13 cellular contexts compared by ENCODE assay signal in the genomic region with DNA sequence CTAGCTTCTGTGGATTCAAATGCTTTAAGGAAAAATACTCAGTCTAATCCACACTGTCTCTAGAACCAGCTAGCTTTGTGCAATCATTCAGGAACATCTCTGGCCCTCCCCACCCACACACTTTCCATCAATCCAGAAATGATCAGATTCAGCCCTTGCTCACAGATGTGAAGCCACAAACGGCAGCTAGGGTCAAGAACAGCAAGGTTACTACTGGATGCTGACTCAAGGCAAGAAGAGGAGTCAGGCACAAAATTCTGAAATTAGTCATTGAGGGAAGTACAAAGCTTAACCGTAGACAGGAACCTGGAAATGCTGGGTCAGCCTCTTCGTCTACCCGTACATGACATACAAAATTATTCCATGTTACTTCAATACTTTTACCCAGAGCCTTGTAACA.
A peak's percentile ranks its signal among the peaks of the same experiment; 100 is the strongest.
DNase-seq lines count a peak whose midpoint lies in the region; ATAC-seq and TF ChIP-seq lines count a peak whose summit lies in the region.
"Had no signal": no experiment of that assay in that cellular context is flagged by ENCODE, and none has a peak within 500 bp of the region (broad histone marks: within the 10 kb centered on the region; RNA-seq: fewer than 3 reads in every experiment).

No MANE protein-coding gene starts in this region.

- no peak for TF ChIP-seq RAD21 in IMR-90 (IDR thresholded peaks at IDR 0.05; ENCODE audit: low read length)

- H3K14ac ChIP-seq in IMR-90 (replicated peaks; ENCODE audit: low read depth, low read length): no peak overlapping the region

- no peak overlapping the region for H3K27ac Mint-ChIP-seq in activated naive CD4-positive, alpha-beta T cell treated with anti-CD3 and anti-CD28 coated beads for 36 hours
- no peak overlapping the region for H3K27ac Mint-ChIP-seq in stimulated activated memory B cell treated with anti-CD40 and anti-IgM and Interleukin-4, amounts not matched to agents 10 μg/mL and 1 μg/mL and 100 μg/mL, for 72 hours

- H2BK20ac ChIP-seq in IMR-90 (ENCODE audit: low read depth, low read length): no peak overlapping the region

- H2BK15ac ChIP-seq in IMR-90 (ENCODE audit: low read depth, low read length): no peak overlapping the region

- H3K56ac ChIP-seq in IMR-90 (ENCODE audit: extremely low read depth, insufficient read depth, low read length): no peak overlapping the region

- H4K20me1 ChIP-seq in IMR-90 (ENCODE audit: insufficient read depth, low read length): no peaks in the 10 kb centered on the region; the same call in 1 of the 2 replicates
- no peaks in the 10 kb centered on the region for H4K20me1 ChIP-seq in hepatocyte (ENCODE audit: insufficient read depth, poor library complexity, severe bottlenecking)

- H3K27me3 ChIP-seq in IMR-90 (ENCODE audit: control insufficient read depth, insufficient read depth, low read length): no peaks in the 10 kb centered on the region
- H3K27me3 ChIP-seq in hepatocyte: peaks cover 4% of the 10 kb centered on the region
- H3K27me3 ChIP-seq: testis had no signal

- H3K9me3 ChIP-seq in IMR-90 (ENCODE audit: control insufficient read depth, insufficient read depth, low read length): no peaks in the 10 kb centered on the region
- H3K9me3 ChIP-seq in hepatocyte (ENCODE audit: low read depth): no peaks in the 10 kb centered on the region
- H3K9me3 ChIP-seq: testis had no signal

- H2BK5ac ChIP-seq in IMR-90 (ENCODE audit: low read depth, low read length, poor library complexity, severe bottlenecking): no peak overlapping the region

- H3K79me2 ChIP-seq in hepatocyte: no peaks in the 10 kb centered on the region

- intact Hi-C loops in activated naive CD4-positive, alpha-beta T cell treated with anti-CD3 and anti-CD28 coated beads for 36 hours (cut with micrococcal nuclease): no loop called here
- intact Hi-C loops in IMR-90 (cut with micrococcal nuclease): no loop called here

- H3K23ac ChIP-seq in IMR-90 (ENCODE audit: low read depth, low read length): no peak overlapping the region

- H3K27ac ChIP-seq in IMR-90 (ENCODE audit: insufficient read depth, low read length) (no peak overlapping the region), hepatocyte (no peak overlapping the region)
- H3K27ac ChIP-seq: testis had no signal

- no peaks in the 10 kb centered on the region for H3K9me2 ChIP-seq in hepatocyte (replicated peaks; ENCODE audit: insufficient read depth)

- H2BK120ac ChIP-seq in IMR-90 (ENCODE audit: low read depth, low read length): no peak overlapping the region

- no CpG with 5 or more reads among the region's 4 CpGs for WGBS in IMR-90 (ENCODE audit: extremely low coverage in 2 of 2, insufficient read length in 1 of 2), 2 experiments
- 91% methylated on average over 4 of the region's 4 CpGs for WGBS in hepatocyte (ENCODE audit: low lambda C conversion rate, missing lambda C conversion rate)

- TF ChIP-seq POLR2A in IMR-90 (IDR thresholded peaks at IDR 0.05; ENCODE audit: low read depth, low read length): no peak

- no peaks in the 10 kb centered on the region for H3K9me1 ChIP-seq in IMR-90 (ENCODE audit: insufficient read depth, low read length)

- H4K5ac ChIP-seq in IMR-90 (ENCODE audit: low read depth, low read length): no peak overlapping the region

- H3K4me1 ChIP-seq in IMR-90 (ENCODE audit: control insufficient read depth, insufficient read depth, low read length): no peaks in the 10 kb centered on the region
- H3K4me1 ChIP-seq in hepatocyte (ENCODE audit: insufficient read depth): no peaks in the 10 kb centered on the region
- H3K4me1 ChIP-seq: testis had no signal

- H3K4ac ChIP-seq in IMR-90 (ENCODE audit: low read depth, low read length): no peak overlapping the region

- no peak overlapping the region for H3K4me3 ChIP-seq in IMR-90 (ENCODE audit: insufficient read depth, low read depth, low read length)
- H3K4me3 ChIP-seq in hepatocyte: no peak overlapping the region
- H3K4me3 ChIP-seq: testis had no signal

- DNase-seq in activated naive CD4-positive, alpha-beta T cell treated with anti-CD3 and anti-CD28 coated beads for 36 hours: peak; percentile 4
- no peak for DNase-seq in activated naive CD4-positive, alpha-beta T cell (lab: John Stamatoyannopoulos, UW)
- peak; percentile 67 for DNase-seq in IMR-90
- peak; percentile 45 for DNase-seq in dermis blood vessel endothelial cell
- no peak for DNase-seq in T1000 (lab: John Stamatoyannopoulos, UW)
- no peak for DNase-seq in hepatocyte (ENCODE audit: low spot score)
- DNase-seq: amniotic stem cell, NCI-H2171 treated with DMSO at 0.1 percent for 48 hours, right cardiac atrium, Right ventricle myocardium superior, testis had no signal

- POLR2A ChIA-PET in IMR-90 (lab: Charles Lee; ENCODE audit: unreplicated experiment): no interaction called here

- no peaks in the 10 kb centered on the region for H3K36me3 ChIP-seq in IMR-90 (ENCODE audit: control insufficient read depth, insufficient read depth, low read length)
- H3K36me3 ChIP-seq in hepatocyte (replicated peaks; ENCODE audit: insufficient read depth, low read depth): no peaks in the 10 kb centered on the region

- H3K4me3 Mint-ChIP-seq in activated naive CD4-positive, alpha-beta T cell treated with anti-CD3 and anti-CD28 coated beads for 36 hours: no peak overlapping the region
- no peak overlapping the region for H3K4me3 Mint-ChIP-seq in stimulated activated memory B cell treated with anti-CD40 and anti-IgM and Interleukin-4, amounts not matched to agents 10 μg/mL and 1 μg/mL and 100 μg/mL, for 72 hours

- H3K9ac ChIP-seq in IMR-90 (ENCODE audit: low read depth, low read length): no peak overlapping the region

- H4K91ac ChIP-seq in IMR-90 (ENCODE audit: insufficient read depth, low read depth, low read length): no peak overlapping the region

- H3K36me3 Mint-ChIP-seq in activated naive CD4-positive, alpha-beta T cell treated with anti-CD3 and anti-CD28 coated beads for 36 hours (ENCODE audit: low read depth): no peaks in the 10 kb centered on the region
- H3K36me3 Mint-ChIP-seq in stimulated activated memory B cell treated with anti-CD40 and anti-IgM and Interleukin-4, amounts not matched to agents 10 μg/mL and 1 μg/mL and 100 μg/mL, for 72 hours: no peaks in the 10 kb centered on the region

- CTCF ChIA-PET in activated naive CD4-positive, alpha-beta T cell treated with anti-CD3 and anti-CD28 coated beads for 36 hours (lab: Charles Lee): interaction anchor here (0.6 to 0.9 kb wide), 2 partner anchors 12 to 44 kb away, joined by 3 read pairs; no protein-coding TSS in a partner anchor
- CTCF ChIA-PET in IMR-90 (lab: Yijun Ruan, JAX): interaction anchor here (0.5 kb wide), 1 partner anchor 1397 kb away, joined by 6 read pairs; no protein-coding TSS in a partner anchor

- no peak overlapping the region for H2AK9ac ChIP-seq in IMR-90 (replicated peaks; ENCODE audit: low read depth, low read length, poor library complexity)

- in situ Hi-C loops in IMR-90 (cut with MboI; ENCODE audit: low sequenced_read_pairs): no loop called here

- H3K4me2 ChIP-seq in IMR-90 (ENCODE audit: low read depth, low read length): no peak overlapping the region
- no peak overlapping the region for H3K4me2 ChIP-seq in hepatocyte

- no peak overlapping the region for H4K8ac ChIP-seq in IMR-90 (ENCODE audit: low read depth in 2 of 2, low read length in 2 of 2)

- peaks cover 0 to 3% of the 10 kb centered on the region in 2 experiments; a peak in 2 of 4 replicates for H3K79me1 ChIP-seq in IMR-90 (ENCODE audit: low read depth in 1 of 2, low read length in 2 of 2)

- no peaks in the 10 kb centered on the region for H3K9me3 Mint-ChIP-seq in activated naive CD4-positive, alpha-beta T cell treated with anti-CD3 and anti-CD28 coated beads for 36 hours
- H3K9me3 Mint-ChIP-seq in stimulated activated memory B cell treated with anti-CD40 and anti-IgM and Interleukin-4, amounts not matched to agents 10 μg/mL and 1 μg/mL and 100 μg/mL, for 72 hours: no peaks in the 10 kb centered on the region

- no peak overlapping the region for H2AK5ac ChIP-seq in IMR-90 (ENCODE audit: low read depth, low read length)

- H3K18ac ChIP-seq in IMR-90 (ENCODE audit: low read depth, low read length): no peak overlapping the region

- H3K4me1 Mint-ChIP-seq in activated naive CD4-positive, alpha-beta T cell treated with anti-CD3 and anti-CD28 coated beads for 36 hours (ENCODE audit: low read depth): no peaks in the 10 kb centered on the region
- peaks cover 9% of the 10 kb centered on the region for H3K4me1 Mint-ChIP-seq in stimulated activated memory B cell treated with anti-CD40 and anti-IgM and Interleukin-4, amounts not matched to agents 10 μg/mL and 1 μg/mL and 100 μg/mL, for 72 hours

- ATAC-seq in IMR-90 (ENCODE audit: low read depth): no peak
- peak; percentile 70 for ATAC-seq in stimulated activated memory B cell treated with anti-CD40 and anti-IgM and Interleukin-4, amounts not matched to agents 10 μg/mL and 1 μg/mL and 100 μg/mL, for 72 hours
- ATAC-seq in GM21576 (IDR thresholded peaks at IDR 0.05; ENCODE audit: unreplicated experiment): no peak
- ATAC-seq: right cardiac atrium had no signal

- H3K27me3 Mint-ChIP-seq in activated naive CD4-positive, alpha-beta T cell treated with anti-CD3 and anti-CD28 coated beads for 36 hours (ENCODE audit: low read depth): peaks cover 3% of the 10 kb centered on the region
- no peaks in the 10 kb centered on the region for H3K27me3 Mint-ChIP-seq in stimulated activated memory B cell treated with anti-CD40 and anti-IgM and Interleukin-4, amounts not matched to agents 10 μg/mL and 1 μg/mL and 100 μg/mL, for 72 hours

- TF ChIP-seq CTCF in IMR-90 (conservative IDR thresholded peaks at IDR 0.05; ENCODE audit: low read depth, low read length) (no peak), hepatocyte (IDR thresholded peaks at IDR 0.05; ENCODE audit: poor library complexity) (no peak)

- no peak overlapping the region for H2AFZ ChIP-seq in IMR-90 (replicated peaks; ENCODE audit: low read length, poor library complexity)
- H2AFZ ChIP-seq in hepatocyte: no peak overlapping the region

- BruUV-seq in IMR-90 (replicated peaks; lab: Mats Ljungman, UMichigan): no TSS peak

- dilution Hi-C loops in IMR-90 (cut with HindIII; ENCODE audit: low sequenced_read_pairs, unreplicated experiment): no loop called here

TF ChIP-seq in IMR-90, 13 proteins besides CTCF, POLR2A, EP300 and RAD21:
- TF ChIP-seq SMC3 (IDR thresholded peaks at IDR 0.05; ENCODE audit: low read depth, low read length) (no peak), MAFK (IDR thresholded peaks at IDR 0.05; ENCODE audit: low read depth, low read length) (0 out of 2 replicates have a peak, but pooled peaks have one; percentile 13)

Comparison
In these comparisons a context has a peak if more than half of its experiments do, and no peak if none do; other contexts are left out.
1. DNase-seq: peak in activated naive CD4-positive, alpha-beta T cell treated with anti-CD3 and anti-CD28 coated beads for 36 hours (single experiment), IMR-90 (single experiment) and dermis blood vessel endothelial cell (single experiment); none in activated naive CD4-positive, alpha-beta T cell (0 of 4), T1000 (single experiment) and hepatocyte (single experiment).